ENCODE assay signal across 8 cellular contexts in the genomic region with DNA sequence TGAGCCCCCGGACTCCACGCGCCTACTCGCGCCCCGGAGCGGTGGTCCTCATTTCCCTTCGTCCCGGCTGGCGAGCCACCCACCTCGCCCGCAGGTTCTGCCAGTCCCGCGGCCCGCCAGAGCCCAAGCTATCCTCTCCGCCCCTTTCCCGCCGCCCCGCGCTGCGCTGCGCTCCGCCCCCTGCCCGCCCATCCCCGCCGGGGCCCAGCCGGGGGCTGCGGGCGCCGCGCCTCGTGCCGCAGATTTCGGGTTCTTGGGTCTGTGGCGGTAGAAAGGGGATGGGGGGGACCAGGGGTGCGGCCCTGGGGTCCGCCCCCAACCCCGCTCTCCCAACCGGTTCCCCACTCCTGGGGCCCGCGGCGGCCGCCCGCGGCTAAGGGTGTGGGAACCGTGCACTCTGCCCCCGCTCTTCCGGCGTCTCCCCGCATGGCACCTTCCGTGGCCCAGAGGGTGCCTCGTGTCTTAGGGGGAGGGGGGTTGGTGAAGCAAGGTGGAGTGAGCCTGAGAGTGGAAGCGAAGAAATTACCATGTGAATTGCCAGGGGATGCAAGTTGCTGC.
DNase-seq lines count a peak whose midpoint lies in the region; ATAC-seq, FAIRE-seq and TF ChIP-seq lines count a peak whose summit lies in the region.

No MANE protein-coding gene starts in this region.

- peak overlapping the region; percentile 50 to 64 for H3K4me2 ChIP-seq in H1 (ENCODE audit: insufficient read depth in 1 of 2, low read depth in 2 of 2, low read length in 2 of 2)

- H2BK15ac ChIP-seq in H1 (ENCODE audit: low read length): no peak overlapping the region

- H3K9me3 Mint-ChIP-seq in naive thymus-derived CD4-positive, alpha-beta T cell: peaks cover 0 to 2% (median 0%) of the 10 kb centered on the region in 11 donors

- no peak overlapping the region; the same call in none of the 2 replicates for H4K8ac ChIP-seq in H1 (ENCODE audit: extremely low read depth, insufficient read depth, low read length)

- intact Hi-C loops in naive thymus-derived CD4-positive, alpha-beta T cell (cut with micrococcal nuclease): loop anchor here (1.0 to 5.0 kb wide), 6 partner anchors 98 to 986 kb away; a partner anchor contains a TSS

- no peak overlapping the region for H3K23ac ChIP-seq in H1 (ENCODE audit: insufficient read length)

- no peaks in the 10 kb centered on the region for H3K79me1 ChIP-seq in H1 (ENCODE audit: low read depth, low read length)

- POLR2A ChIA-PET in H1 (lab: Charles Lee; ENCODE audit: partially characterized antibody): interaction anchor here (0.7 to 2.9 kb wide), 6 partner anchors 9 to 104 kb away, joined by 3 to 12 read pairs (median 6); no protein-coding TSS in a partner anchor
- POLR2A ChIA-PET in naive thymus-derived CD4-positive, alpha-beta T cell (lab: Charles Lee): interaction anchor here (2.1 to 3.1 kb wide), 2 partner anchors 45 to 50 kb away, joined by 8 to 24 read pairs; no protein-coding TSS in a partner anchor

- H4K91ac ChIP-seq in H1 (replicated peaks; ENCODE audit: insufficient read length, low read length): no peak overlapping the region

- peak overlapping the region; percentile 86 to 94 (median 90) for H3K4me3 Mint-ChIP-seq in naive thymus-derived CD4-positive, alpha-beta T cell

- H3K79me2 ChIP-seq in H1 (ENCODE audit: control insufficient read depth in 1 of 2, insufficient read depth in 2 of 2, low read length in 2 of 2): peaks cover 15 to 45% of the 10 kb centered on the region in 2 experiments

- no peak overlapping the region for H2AK5ac ChIP-seq in H1 (ENCODE audit: low read depth, low read length)

- H3K27me3 ChIP-seq in H1 (replicated peaks in 1 of 4; ENCODE audit: control insufficient read depth in 3 of 4, extremely low read depth in 1 of 4, insufficient read depth in 3 of 4, low read length in 3 of 4): no peaks in the 10 kb centered on the region
- no peaks in the 10 kb centered on the region for H3K27me3 ChIP-seq in naive thymus-derived CD4-positive, alpha-beta T cell (ENCODE audit: control insufficient read depth in 2 of 2, insufficient read depth in 2 of 2, low read length in 2 of 2)

- TF ChIP-seq POLR2A in NB4 (IDR thresholded peaks at IDR 0.05; ENCODE audit: extremely low read depth, insufficient read length) (peak; percentile 32), H1 (IDR thresholded peaks at IDR 0.05; ENCODE audit: control extremely low read depth in 1 of 2, low read depth in 2 of 2, low read length in 2 of 2) (peak; percentile 37; a peak in 2 of 3 replicates)

- peak; percentile 76 for ATAC-seq in naive thymus-derived CD4-positive, alpha-beta T cell
- peak; percentile 76 for ATAC-seq in stimulated activated naive CD8-positive, alpha-beta T cell treated with anti-CD3 and anti-CD28 coated beads, Interleukin-15, Interleukin-2, amounts not matched to agents 100 U/mL and 50 U/mL, for 24 hours
- no peak for ATAC-seq in GM21825 (IDR thresholded peaks at IDR 0.05; ENCODE audit: unreplicated experiment)

- H3K36me3 Mint-ChIP-seq in naive thymus-derived CD4-positive, alpha-beta T cell: peaks cover 0 to 10% (median 0%) of the 10 kb centered on the region in 5 donors

- TF ChIP-seq RAD21 in H1 (IDR thresholded peaks at IDR 0.05 in 1 of 2, conservative IDR thresholded peaks at IDR 0.05 in 1 of 2; ENCODE audit: low read depth in 2 of 2, low read length in 2 of 2): no peak

- peak; percentile 99 for FAIRE-seq in H1 (lab: Jason Lieb, UNC)

- H3K27me3 Mint-ChIP-seq in naive thymus-derived CD4-positive, alpha-beta T cell: no peaks in the 10 kb centered on the region

- 0 out of 3 replicates have a peak, but pooled peaks of 1 of the 2 experiments have one; percentile 12 for TF ChIP-seq EP300 in H1 (IDR thresholded peaks at IDR 0.05; ENCODE audit: borderline replicate concordance in 1 of 2, low read depth in 2 of 2, low read length in 2 of 2)

- peak overlapping the region; percentile 8; the same call in 1 of the 2 replicates for H2BK5ac ChIP-seq in H1 (ENCODE audit: low read depth, low read length)

- H3K4me3 ChIP-seq in NB4 (ENCODE audit: low read depth, low read length) (peak overlapping the region; percentile 84), H1 (ENCODE audit: extremely low read depth in 1 of 4, insufficient read depth in 2 of 4, low read depth in 3 of 4, low read length in 4 of 4) (peak overlapping the region; percentile 85 to 99 (median 96))
- peak overlapping the region; percentile 77 for H3K4me3 ChIP-seq in naive thymus-derived CD4-positive, alpha-beta T cell (ENCODE audit: low read length)

- H3K27ac ChIP-seq in H1 (ENCODE audit: low read depth, low read length): peak overlapping the region; percentile 83; the same call in 1 of the 2 replicates
- peak overlapping the region; percentile 45 for H3K27ac ChIP-seq in naive thymus-derived CD4-positive, alpha-beta T cell (ENCODE audit: low read depth, low read length)

- peak overlapping the region; percentile 59 for H4K5ac ChIP-seq in H1 (ENCODE audit: insufficient read length, low read depth, low read length)

- WGBS in H1 (ENCODE audit: extremely low coverage in 1 of 2, insufficient coverage in 1 of 2, insufficient read length in 1 of 2, insufficient replicate concordance in 2 of 2, low coverage in 1 of 2, low lambda C conversion rate in 2 of 2, missing lambda C conversion rate in 1 of 2), 2 experiments: 2% methylated on average over 7 of the region's 53 CpGs; no CpG with 5 or more reads in 1 of the 2 experiments

- 0 out of 2 replicates have a peak, but pooled peaks cover 2% of the 10 kb centered on the region for H3K23me2 ChIP-seq in H1 (ENCODE audit: low read depth, low read length)

- peak overlapping the region in 2 of 9 donors; percentile 22 to 89 for H3K27ac Mint-ChIP-seq in naive thymus-derived CD4-positive, alpha-beta T cell

- no peak overlapping the region for H2AFZ ChIP-seq in H1 (ENCODE audit: low read length)

- no peak overlapping the region for H3K14ac ChIP-seq in H1 (ENCODE audit: insufficient read length)

- peaks cover 0 to 12% (median 1%) of the 10 kb centered on the region in 4 experiments; a peak in 4 of 7 replicates for H3K4me1 ChIP-seq in H1 (replicated peaks in 1 of 4; ENCODE audit: control insufficient read depth in 3 of 4, insufficient read depth in 4 of 4, low read length in 3 of 4)
- no peaks in the 10 kb centered on the region for H3K4me1 ChIP-seq in naive thymus-derived CD4-positive, alpha-beta T cell (ENCODE audit: control insufficient read depth in 2 of 2, insufficient read depth in 2 of 2, low read length in 2 of 2)

- peak overlapping the region; percentile 62 to 93 (median 84) for H3K9ac ChIP-seq in H1 (replicated peaks in 1 of 4; ENCODE audit: extremely low read depth in 1 of 4, low read depth in 3 of 4, low read length in 3 of 4)

- H3K4me1 Mint-ChIP-seq in naive thymus-derived CD4-positive, alpha-beta T cell: peaks cover 0 to 38% (median 9%) of the 10 kb centered on the region in 7 donors

- peaks cover 0 to 2% of the 10 kb centered on the region in 2 experiments for H4K20me1 ChIP-seq in H1 (replicated peaks in 1 of 2; ENCODE audit: control insufficient read depth in 1 of 2, insufficient read depth in 2 of 2, low read length in 2 of 2)

- TF ChIP-seq CTCF in NB4 (IDR thresholded peaks at IDR 0.05; ENCODE audit: low read depth, low read length): no peak
- TF ChIP-seq CTCF in H1 (IDR thresholded peaks at IDR 0.05; ENCODE audit: control extremely low read depth in 1 of 3, insufficient read depth in 1 of 3, low read depth in 1 of 3, low read length in 3 of 3): no peak

- H3K36me3 ChIP-seq in H1 (ENCODE audit: control insufficient read depth in 2 of 4, insufficient read depth in 4 of 4, low read length in 3 of 4): peaks cover 8 to 28% (median 13%) of the 10 kb centered on the region in 4 experiments
- no peaks in the 10 kb centered on the region for H3K36me3 ChIP-seq in naive thymus-derived CD4-positive, alpha-beta T cell (ENCODE audit: control insufficient read depth in 2 of 3, insufficient read depth in 3 of 3, low read length in 3 of 3)

- CTCF ChIA-PET in H1 (lab: Charles Lee; ENCODE audit: partially characterized antibody): no interaction called here
- CTCF ChIA-PET in naive thymus-derived CD4-positive, alpha-beta T cell (lab: Charles Lee): interaction anchor here (0.7 kb wide), 1 partner anchor 46 kb away, joined by 4 read pairs; no protein-coding TSS in a partner anchor

- no peak overlapping the region for H3K56ac ChIP-seq in H1 (replicated peaks; ENCODE audit: insufficient read length, low read depth, low read length)

- no peak overlapping the region for H2BK12ac ChIP-seq in H1 (ENCODE audit: low read depth, low read length)

- no peak overlapping the region for H2BK120ac ChIP-seq in H1 (replicated peaks; ENCODE audit: low read depth, low read length)

- H3K9me3 ChIP-seq in H1 (ENCODE audit: insufficient read depth in 2 of 2, low read depth in 1 of 2, low read length in 1 of 2): no peaks in the 10 kb centered on the region
- H3K9me3 ChIP-seq in naive thymus-derived CD4-positive, alpha-beta T cell (ENCODE audit: control insufficient read depth in 2 of 3, low read length in 3 of 3): no peaks in the 10 kb centered on the region

- H3K18ac ChIP-seq in H1 (ENCODE audit: extremely low read depth, low read length): no peak overlapping the region

- H2BK20ac ChIP-seq in H1 (ENCODE audit: low read length): no peak overlapping the region

- DNase-seq in COR-L47 (lab: John Stamatoyannopoulos, UW): peak; percentile 46
- DNase-seq in NB4 (ENCODE audit: low read depth): peak; percentile 82
- peak; percentile 48 to 58 for DNase-seq in activated CD4-positive, alpha-beta T cell treated with anti-CD3 and anti-CD28 coated beads, Interleukin-2, amount 50 U/mL, for 4 hours
- peak; percentile 57 to 65 for DNase-seq in H1 (ENCODE audit: low read depth in 1 of 2, low spot score in 2 of 2)
- DNase-seq in naive thymus-derived CD4-positive, alpha-beta T cell: peak; percentile 9 to 75 (median 40)
- peak; percentile 67 for DNase-seq in stimulated activated naive CD8-positive, alpha-beta T cell treated with anti-CD3 and anti-CD28 coated beads, Interleukin-15, Interleukin-2, amounts not matched to agents 100 U/mL and 50 U/mL, for 24 hours
- DNase-seq in cerebellum (ENCODE audit: low spot score): no peak

- no peak overlapping the region for H3K4ac ChIP-seq in H1 (replicated peaks; ENCODE audit: insufficient read length, low read depth, low read length)

TF ChIP-seq in H1, 55 proteins besides CTCF, POLR2A, EP300 and RAD21 (continues in another document):
- peak; percentile 47 for TF ChIP-seq PHF8 (conservative IDR thresholded peaks at IDR 0.05; ENCODE audit: low read depth, low read length)
- TF ChIP-seq, protein P1, sequence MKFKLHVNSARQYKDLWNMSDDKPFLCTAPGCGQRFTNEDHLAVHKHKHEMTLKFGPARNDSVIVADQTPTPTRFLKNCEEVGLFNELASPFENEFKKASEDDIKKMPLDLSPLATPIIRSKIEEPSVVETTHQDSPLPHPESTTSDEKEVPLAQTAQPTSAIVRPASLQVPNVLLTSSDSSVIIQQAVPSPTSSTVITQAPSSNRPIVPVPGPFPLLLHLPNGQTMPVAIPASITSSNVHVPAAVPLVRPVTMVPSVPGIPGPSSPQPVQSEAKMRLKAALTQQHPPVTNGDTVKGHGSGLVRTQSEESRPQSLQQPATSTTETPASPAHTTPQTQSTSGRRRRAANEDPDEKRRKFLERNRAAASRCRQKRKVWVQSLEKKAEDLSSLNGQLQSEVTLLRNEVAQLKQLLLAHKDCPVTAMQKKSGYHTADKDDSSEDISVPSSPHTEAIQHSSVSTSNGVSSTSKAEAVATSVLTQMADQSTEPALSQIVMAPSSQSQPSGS (IDR thresholded peaks at IDR 0.05; ENCODE audit: low read length): no peak
- TF ChIP-seq TCF12 (IDR thresholded peaks at IDR 0.05; ENCODE audit: low read depth, low read length): no peak
